32 cellular contexts compared by ENCODE assay signal in genomic region chr1:109441105-109441504, GRCh38. TPM values are rescaled to one million over a fixed set of nuclear protein-coding genes. Genes with fewer than 3 reads are reported as not detected.
DNase-seq lines count a peak whose midpoint lies in the region; ATAC-seq and TF ChIP-seq lines count a peak whose summit lies in the region.
"Had no signal": no experiment of that assay in that cellular context is flagged by ENCODE, and none has a peak within 500 bp of the region (broad histone marks: within the 10 kb centered on the region; RNA-seq: fewer than 3 reads in every experiment).

No MANE protein-coding gene starts in this region.

- no peak overlapping the region for H3K14ac ChIP-seq in IMR-90 (replicated peaks; ENCODE audit: low read depth, low read length)

- no peak for TF ChIP-seq CTCF in IMR-90 (conservative IDR thresholded peaks at IDR 0.05; ENCODE audit: low read depth, low read length)
- TF ChIP-seq CTCF in fibroblast of mammary gland (conservative IDR thresholded peaks at IDR 0.05; ENCODE audit: control insufficient read depth, insufficient read depth, low read depth, low read length): no peak
- TF ChIP-seq CTCF in CD14-positive monocyte (IDR thresholded peaks at IDR 0.05): no peak

- intact Hi-C loops in IMR-90 (cut with micrococcal nuclease) (no loop called here), CD14-positive monocyte (cut with micrococcal nuclease) (loop anchor here in 1 of 2 donors (5.0 kb wide), 1 partner anchor 341 kb away; no protein-coding TSS in a partner anchor)

- no peak overlapping the region for H3K4me2 ChIP-seq in IMR-90 (ENCODE audit: low read depth, low read length)
- H3K4me2 ChIP-seq: BLaER1 treated with 17β-estradiol and CSF1 and Interleukin-3, amounts not matched to agents 10 nM and 100 nM; neural progenitor cell had no signal

- no peak overlapping the region for H3K9ac ChIP-seq in IMR-90 (ENCODE audit: low read depth, low read length)
- H3K9ac ChIP-seq: BLaER1 treated with 17β-estradiol and CSF1 and Interleukin-3, amounts not matched to agents 10 nM and 100 nM; neural progenitor cell; parathyroid adenoma had no signal

- no peak overlapping the region for H3K4me3 ChIP-seq in IMR-90 (ENCODE audit: insufficient read depth, low read depth, low read length)
- no peak overlapping the region for H3K4me3 ChIP-seq in fibroblast of mammary gland (ENCODE audit: control insufficient read depth, low read depth, low read length)
- H3K4me3 ChIP-seq: BLaER1 treated with 17β-estradiol and CSF1 and Interleukin-3, amounts not matched to agents 10 nM and 100 nM; heart left ventricle; K562; left ventricle myocardium inferior; neural progenitor cell; SK-N-MC; thoracic aorta had no signal

- no peaks in the 10 kb centered on the region for H3K9me3 ChIP-seq in IMR-90 (ENCODE audit: control insufficient read depth, insufficient read depth, low read length)
- H3K9me3 ChIP-seq: heart left ventricle, left ventricle myocardium inferior, thoracic aorta had no signal

- WGBS in IMR-90 (ENCODE audit: extremely low coverage in 2 of 2, insufficient read length in 1 of 2), 2 experiments: 20% methylated on average over 1 of the region's 1 CpG; no CpG with 5 or more reads in 1 of the 2 experiments

- H3K36me3 Mint-ChIP-seq in CD14-positive monocyte: no peaks in the 10 kb centered on the region
- H3K36me3 Mint-ChIP-seq: brain, neural progenitor cell had no signal

- H4K8ac ChIP-seq in IMR-90 (ENCODE audit: low read depth in 2 of 2, low read length in 2 of 2): no peak overlapping the region

- dilution Hi-C loops in IMR-90 (cut with HindIII; ENCODE audit: low sequenced_read_pairs, unreplicated experiment): no loop called here

- no peaks in the 10 kb centered on the region for H4K20me1 ChIP-seq in IMR-90 (ENCODE audit: insufficient read depth, low read length)
- H4K20me1 ChIP-seq: BLaER1 treated with 17β-estradiol and CSF1 and Interleukin-3, amounts not matched to agents 10 nM and 100 nM had no signal

- H2AK5ac ChIP-seq in IMR-90 (ENCODE audit: low read depth, low read length): no peak overlapping the region

- H2BK5ac ChIP-seq in IMR-90 (ENCODE audit: low read depth, low read length, poor library complexity, severe bottlenecking): no peak overlapping the region

- H2BK20ac ChIP-seq in IMR-90 (ENCODE audit: low read depth, low read length): no peak overlapping the region; the same call in 1 of the 2 replicates

- H4K5ac ChIP-seq in IMR-90 (ENCODE audit: low read depth, low read length): no peak overlapping the region

- in situ Hi-C loops in IMR-90 (cut with MboI; ENCODE audit: low sequenced_read_pairs): no loop called here

- no peak overlapping the region for H3K56ac ChIP-seq in IMR-90 (ENCODE audit: extremely low read depth, insufficient read depth, low read length)

- no peak overlapping the region for H3K27ac Mint-ChIP-seq in CD14-positive monocyte
- H3K27ac Mint-ChIP-seq: activated T-helper 1 cell treated with anti-CD3 and anti-CD28 coated beads, Interleukin-12 subunit alpha, Interleukin-12 subunit beta, Interleukin-2, Interleukin-4 antibody, amounts not matched to agents 30 ng/mL and 10 ng/mL and 1 ng/mL, durations not matched to agents 14 hours and 24 hours and 36 hours; brain; neural progenitor cell; stimulated activated naive CD8-positive, alpha-beta T cell treated with anti-CD3 and anti-CD28 coated beads, Interleukin-15, amount 100 ng/mL, for 72 hours had no signal

- no peak overlapping the region for H2BK15ac ChIP-seq in IMR-90 (ENCODE audit: low read depth, low read length)

- peaks cover 6% of the 10 kb centered on the region for H3K4me1 ChIP-seq in IMR-90 (ENCODE audit: control insufficient read depth, insufficient read depth, low read length)
- H3K4me1 ChIP-seq: left ventricle myocardium inferior, neural progenitor cell, parathyroid adenoma had no signal

- H2BK120ac ChIP-seq in IMR-90 (ENCODE audit: low read depth, low read length): no peak overlapping the region

- CTCF ChIA-PET in IMR-90 (lab: Yijun Ruan, JAX): no interaction called here

- peak; percentile 7; the same call in 1 of the 2 replicates for ATAC-seq in IMR-90 (ENCODE audit: low read depth)
- no peak for ATAC-seq in GM19455 (IDR thresholded peaks at IDR 0.05; ENCODE audit: unreplicated experiment)
- ATAC-seq in GM18498 (IDR thresholded peaks at IDR 0.05; ENCODE audit: unreplicated experiment): no peak
- ATAC-seq: heart left ventricle; K562; stimulated activated naive CD8-positive, alpha-beta T cell treated with anti-CD3 and anti-CD28 coated beads, Interleukin-15, amount 100 ng/mL, for 72 hours had no signal

- POLR2A ChIA-PET in IMR-90 (lab: Charles Lee; ENCODE audit: unreplicated experiment): no interaction called here

- peaks cover 3 to 12% (median 10%) of the 10 kb centered on the region in 3 donors for H3K27me3 Mint-ChIP-seq in CD14-positive monocyte (ENCODE audit: low read depth in 3 of 3)

- no peak overlapping the region for H2AFZ ChIP-seq in IMR-90 (replicated peaks; ENCODE audit: low read length, poor library complexity)
- H2AFZ ChIP-seq: neural progenitor cell, parathyroid adenoma had no signal

- DNase-seq in EH (ENCODE audit: low read depth) (peak; percentile 82), IMR-90 (peak; percentile 43), fibroblast of mammary gland (ENCODE audit: low read depth) (peak; percentile 91), renal cortical epithelial cell (ENCODE audit: low read depth) (peak; percentile 32), mesenteric fat pad (ENCODE audit: low spot score) (no peak), CD14-positive monocyte (ENCODE audit: low spot score) (no peak)
- DNase-seq: activated CD4-positive, alpha-beta T cell treated with anti-CD3 and anti-CD28 coated beads, Interleukin-2, amount 50 U/mL, for 48 hours; activated CD4-positive, CD25-positive, alpha-beta regulatory T cell; activated naive CD4-positive, alpha-beta T cell treated with Interleukin-2 at 50 U/mL for 16 hours; COR-L47; foreskin melanocyte; heart left ventricle; left ventricle myocardium inferior; mesenchymal stem cell; NCI-H1092; NCI-H1694 treated with DMSO at 0.1 percent for 48 hours; stimulated activated CD4-positive, alpha-beta T cell treated with anti-CD3 and anti-CD28 coated beads, Interleukin-12 subunit alpha, Interleukin-12 subunit beta, amount 100 ng/mL, for 4 hours; stimulated activated CD4-positive, alpha-beta T cell treated with anti-CD3 and anti-CD28 coated beads, Interleukin-2, amount 100 ng/mL, for 48 hours; stimulated activated naive CD8-positive, alpha-beta T cell treated with anti-CD3 and anti-CD28 coated beads, Interleukin-15, amount 100 ng/mL, for 72 hours; T-helper 1 cell had no signal

- BruUV-seq in IMR-90 (replicated peaks; lab: Mats Ljungman, UMichigan): no TSS peak

- no peaks in the 10 kb centered on the region for H3K36me3 ChIP-seq in IMR-90 (ENCODE audit: control insufficient read depth, insufficient read depth, low read length)
- H3K36me3 ChIP-seq: BLaER1 treated with 17β-estradiol and CSF1 and Interleukin-3, amounts not matched to agents 10 nM and 100 nM; heart left ventricle; left ventricle myocardium inferior; neural progenitor cell; thoracic aorta had no signal

- H3K4me1 Mint-ChIP-seq in CD14-positive monocyte: no peaks in the 10 kb centered on the region
- H3K4me1 Mint-ChIP-seq: brain; neural progenitor cell; stimulated activated naive CD8-positive, alpha-beta T cell treated with anti-CD3 and anti-CD28 coated beads, Interleukin-15, amount 100 ng/mL, for 72 hours had no signal

- H3K9me3 Mint-ChIP-seq in CD14-positive monocyte: peaks cover 0 to 2% (median 0%) of the 10 kb centered on the region in 7 donors
- H3K9me3 Mint-ChIP-seq: activated T-helper 1 cell treated with anti-CD3 and anti-CD28 coated beads, Interleukin-12 subunit alpha, Interleukin-12 subunit beta, Interleukin-2, Interleukin-4 antibody, amounts not matched to agents 30 ng/mL and 10 ng/mL and 1 ng/mL, durations not matched to agents 14 hours and 24 hours and 36 hours; brain; neural progenitor cell; stimulated activated naive CD8-positive, alpha-beta T cell treated with anti-CD3 and anti-CD28 coated beads, Interleukin-15, amount 100 ng/mL, for 72 hours had no signal

- TF ChIP-seq RAD21 in IMR-90 (IDR thresholded peaks at IDR 0.05; ENCODE audit: low read length): no peak

- no peak overlapping the region for H3K23ac ChIP-seq in IMR-90 (ENCODE audit: low read depth, low read length)

- H3K18ac ChIP-seq in IMR-90 (ENCODE audit: low read depth, low read length): no peak overlapping the region

- no peak overlapping the region for H3K4me3 Mint-ChIP-seq in CD14-positive monocyte
- H3K4me3 Mint-ChIP-seq: activated T-helper 1 cell treated with anti-CD3 and anti-CD28 coated beads, Interleukin-12 subunit alpha, Interleukin-12 subunit beta, Interleukin-2, Interleukin-4 antibody, amounts not matched to agents 30 ng/mL and 10 ng/mL and 1 ng/mL, durations not matched to agents 14 hours and 24 hours and 36 hours; brain; neural progenitor cell; stimulated activated naive CD8-positive, alpha-beta T cell treated with anti-CD3 and anti-CD28 coated beads, Interleukin-15, amount 100 ng/mL, for 72 hours had no signal

- H3K27ac ChIP-seq in IMR-90 (ENCODE audit: insufficient read depth, low read length): no peak overlapping the region
- H3K27ac ChIP-seq: BLaER1 treated with 17β-estradiol and CSF1 and Interleukin-3, amounts not matched to agents 10 nM and 100 nM; heart left ventricle; left ventricle myocardium inferior; neural progenitor cell; parathyroid adenoma; SK-N-MC; thoracic aorta had no signal

- H3K4ac ChIP-seq in IMR-90 (ENCODE audit: low read depth, low read length): no peak overlapping the region

- H3K9me1 ChIP-seq in IMR-90 (ENCODE audit: insufficient read depth, low read length): peaks cover 6% of the 10 kb centered on the region

- H2AK9ac ChIP-seq in IMR-90 (replicated peaks; ENCODE audit: low read depth, low read length, poor library complexity): no peak overlapping the region

- H3K27me3 ChIP-seq in IMR-90 (ENCODE audit: control insufficient read depth, insufficient read depth, low read length): peaks cover 5% of the 10 kb centered on the region; the same call in 1 of the 2 replicates
- H3K27me3 ChIP-seq: BLaER1 treated with 17β-estradiol and CSF1 and Interleukin-3, amounts not matched to agents 10 nM and 100 nM had no signal

- no peak overlapping the region for H4K91ac ChIP-seq in IMR-90 (ENCODE audit: insufficient read depth, low read depth, low read length)

- H3K79me1 ChIP-seq in IMR-90 (ENCODE audit: low read depth in 1 of 2, low read length in 2 of 2): peaks cover 0 to 5% of the 10 kb centered on the region in 2 experiments; a peak in 2 of 4 replicates

- TF ChIP-seq POLR2A in IMR-90 (IDR thresholded peaks at IDR 0.05; ENCODE audit: low read depth, low read length): no peak

RNA-seq across cellular contexts. Expression of gene PSMA5, which starts 14.9 kb away (rescaled TPM):
- 75.5 and 83.9 TPM in 2 replicates for total RNA-seq in IMR-90 (2012; rRNA removed)
- 107 TPM in 2 replicates for polyA plus RNA-seq in IMR-90 (2012; rRNA removed)
- polyA plus RNA-seq in IMR-90 (2012; cell fraction: cytosol; rRNA removed): 39.5 and 60.3 TPM in 2 replicates
- 11.0 and 46.7 TPM in 2 replicates for polyA plus RNA-seq in IMR-90 (2012; cell fraction: nucleus; rRNA removed; ENCODE audit: low replicate concordance)
- 60.9 and 93.9 TPM in 2 replicates for total RNA-seq in renal cortical epithelial cell
- 63.9 TPM for total RNA-seq in mesenteric fat pad
- polyA plus RNA-seq in CD14-positive monocyte: 100 to 1,000 TPM; 118 to 119 TPM

RNA-seq across cellular contexts. Expression of gene SYPL2, which starts 25.2 kb away (rescaled TPM):
- total RNA-seq in IMR-90 (2012; rRNA removed) (under 0.01 TPM in 2 replicates), renal cortical epithelial cell (0.45 TPM in 1 of 2 replicates, not detected in the other), mesenteric fat pad (7.3 TPM)
- polyA plus RNA-seq in IMR-90 (2012; rRNA removed) (0.55 and 0.65 TPM in 2 replicates), CD14-positive monocyte (under 1 TPM in 1 of 2 donors, not detected in 1; 0.12 TPM)
- polyA plus RNA-seq in IMR-90 (2012; cell fraction: cytosol; rRNA removed): 0.18 and 0.23 TPM in 2 replicates
- 0.46 and 0.94 TPM in 2 replicates for polyA plus RNA-seq in IMR-90 (2012; cell fraction: nucleus; rRNA removed; ENCODE audit: low replicate concordance)
- total RNA-seq: activated T-helper 1 cell treated with anti-CD3 and anti-CD28 coated beads, Interleukin-12 subunit alpha, Interleukin-12 subunit beta, Interleukin-2, Interleukin-4 antibody, amounts not matched to agents 30 ng/mL and 10 ng/mL and 1 ng/mL, durations not matched to agents 14 hours and 24 hours and 36 hours; G401 had no signal
- polyA plus RNA-seq: keratinocyte had no signal

RNA-seq across cellular contexts. Expression of gene ATXN7L2, which starts 42.6 kb away (rescaled TPM):
- total RNA-seq in IMR-90 (2012; rRNA removed) (1.3 and 1.7 TPM in 2 replicates), renal cortical epithelial cell (1.5 and 1.6 TPM in 2 replicates), mesenteric fat pad (3.0 TPM)
- polyA plus RNA-seq in IMR-90 (2012; rRNA removed) (4.8 and 6.4 TPM in 2 replicates), CD14-positive monocyte (1 to 10 TPM; 1.1 to 1.7 TPM)
- polyA plus RNA-seq in IMR-90 (2012; cell fraction: cytosol; rRNA removed): 2.5 and 3.5 TPM in 2 replicates
- 11.5 and 22.5 TPM in 2 replicates for polyA plus RNA-seq in IMR-90 (2012; cell fraction: nucleus; rRNA removed; ENCODE audit: low replicate concordance)

RNA-seq across cellular contexts. Expression of gene SORT1, which starts 43.4 kb away (rescaled TPM):
- total RNA-seq in IMR-90 (2012; rRNA removed) (16.7 and 18.9 TPM in 2 replicates), renal cortical epithelial cell (53.0 and 96.6 TPM in 2 replicates), mesenteric fat pad (169 TPM)
- polyA plus RNA-seq in IMR-90 (2012; rRNA removed) (13.7 and 15.8 TPM in 2 replicates), CD14-positive monocyte (10 to 100 TPM; 35.3 to 41.1 TPM)
- 6.4 and 8.4 TPM in 2 replicates for polyA plus RNA-seq in IMR-90 (2012; cell fraction: cytosol; rRNA removed)
- 4.3 and 13.9 TPM in 2 replicates for polyA plus RNA-seq in IMR-90 (2012; cell fraction: nucleus; rRNA removed; ENCODE audit: low replicate concordance)

RNA-seq across cellular contexts. Expression of gene CYB561D1, which starts 52.8 kb away (rescaled TPM):
- total RNA-seq in IMR-90 (2012; rRNA removed) (3.6 and 5.7 TPM in 2 replicates), renal cortical epithelial cell (8.0 and 14.8 TPM in 2 replicates), mesenteric fat pad (8.9 TPM)
- polyA plus RNA-seq in IMR-90 (2012; rRNA removed) (5.6 and 8.1 TPM in 2 replicates), CD14-positive monocyte (1 to 10 TPM; 1.4 to 4.2 TPM)
- polyA plus RNA-seq in IMR-90 (2012; cell fraction: cytosol; rRNA removed): 2.6 and 4.6 TPM in 2 replicates
- polyA plus RNA-seq in IMR-90 (2012; cell fraction: nucleus; rRNA removed; ENCODE audit: low replicate concordance): 9.2 and 15.0 TPM in 2 replicates

Comparison
In these comparisons a context has a peak if more than half of its experiments do, and no peak if none do; other contexts are left out.
1. DNase-seq: peak in EH (single experiment), IMR-90 (single experiment), fibroblast of mammary gland (single experiment) and renal cortical epithelial cell (single experiment); none in mesenteric fat pad (single experiment) and CD14-positive monocyte (single experiment).